Comparison of ENCODE assay signal across 8 cellular contexts in genomic region chr6:89970609-89971337, GRCh38.
A peak's percentile ranks its signal among the peaks of the same experiment; 100 is the strongest.
DNase-seq lines count a peak whose midpoint lies in the region; ATAC-seq, FAIRE-seq and TF ChIP-seq lines count a peak whose summit lies in the region.

No MANE protein-coding gene starts in this region.

- H4K20me1 ChIP-seq in K562 (replicated peaks; ENCODE audit: control insufficient read depth, insufficient read depth, low read length), result no peaks in the 10 kb centered on the region

- no peaks in the 10 kb centered on the region for H3K9me3 ChIP-seq in K562 (replicated peaks; ENCODE audit: control insufficient read depth, insufficient read depth, low read depth, low read length)

- DNase-seq in AG09309 (ENCODE audit: low read depth) (no peak), H4 (ENCODE audit: low spot score) (peak; percentile 48), NCI-H524 (lab: John Stamatoyannopoulos, UW) (peak; percentile 83 to 84), K562 (ENCODE audit: extremely low read depth in 1 of 4, low spot score in 3 of 4) (peak; percentile 51 to 69 (median 53)), iPS-NIHi7 (ENCODE audit: extremely low spot score) (peak; percentile 51), stromal cell of bone marrow (ENCODE audit: low read depth) (peak; percentile 53)
- DNase-seq in activated T-cell treated with anti-CD3 and anti-CD28 coated beads, Interleukin-2, amount 50 U/mL, for 1 hour, result no peak

- peaks cover 3% of the 10 kb centered on the region in 2 experiments; a peak in 1 of 5 replicates for H3K4me1 ChIP-seq in K562 (replicated peaks in 1 of 2; ENCODE audit: control insufficient read depth in 2 of 2, insufficient read depth in 2 of 2, low read length in 2 of 2)

- H3K27ac ChIP-seq in K562 (ENCODE audit: extremely low read depth, low read depth, low read length), result no peak overlapping the region

- no TSS peak for BruUV-seq in K562 (replicated peaks; lab: Mats Ljungman, UMichigan)

- H3K27me3 ChIP-seq in K562 (ENCODE audit: control insufficient read depth in 2 of 2, insufficient read depth in 2 of 2, low read length in 2 of 2), result peaks cover 0 to 11% of the 10 kb centered on the region in 2 experiments; a peak in 1 of 5 replicates

- no peak for TF ChIP-seq POLR2A in K562 (conservative IDR thresholded peaks at IDR 0.05)

- WGBS in K562 (ENCODE audit: insufficient coverage, low coverage, missing lambda C conversion rate), result 16% methylated on average over 8 of the region's 8 CpGs

- TF ChIP-seq CTCF in AG09309 (IDR thresholded peaks at IDR 0.05; ENCODE audit: control insufficient read depth, insufficient read depth, low read depth, low read length, missing control alignments) (peak; percentile 77), K562 (IDR thresholded peaks at IDR 0.05 in 2 of 3, conservative IDR thresholded peaks at IDR 0.05 in 1 of 3; ENCODE audit: insufficient read depth in 2 of 3, low read depth in 1 of 3, low read length in 3 of 3) (peak; percentile 62 to 76 (median 62); a peak in 5 of 6 replicates)

- ATAC-seq in K562 (peak; percentile 93), HG03432 (IDR thresholded peaks at IDR 0.05; ENCODE audit: unreplicated experiment) (no peak)

- POLR2A ChIA-PET in K562 (lab: Yijun Ruan, JAX), result no interaction called here

- no peak for TF ChIP-seq EP300 in K562 (IDR thresholded peaks at IDR 0.05; ENCODE audit: low read length)

- intact Hi-C loops in K562 (cut with micrococcal nuclease), result loop anchor here (1.0 to 2.0 kb wide), 3 partner anchors 209 to 509 kb away; no protein-coding TSS in a partner anchor

- H3K4me3 ChIP-seq in AG09309 (ENCODE audit: control insufficient read depth, low read depth, low read length), result no peak overlapping the region
- H3K4me3 ChIP-seq in K562, result no peak overlapping the region

- peak; percentile 67 for FAIRE-seq in K562 (lab: Jason Lieb, UNC)

- H2AFZ ChIP-seq in K562 (ENCODE audit: low read depth, low read length), result no peak overlapping the region

- H3K4me2 ChIP-seq in K562 (ENCODE audit: insufficient read depth, low read length), result no peak overlapping the region

- H3K36me3 ChIP-seq in K562 (ENCODE audit: control insufficient read depth, insufficient read depth, low read length), result no peaks in the 10 kb centered on the region

- peak; percentile 83 to 89 for TF ChIP-seq RAD21 in K562 (CRISPR knock-in tag; conservative IDR thresholded peaks at IDR 0.05 in 1 of 2, IDR thresholded peaks at IDR 0.05 in 1 of 2)

- H3K79me2 ChIP-seq in K562 (ENCODE audit: control insufficient read depth, insufficient read depth, low read length), result no peaks in the 10 kb centered on the region

- CTCF ChIA-PET in K562 (lab: Yijun Ruan, JAX; ENCODE audit: low intra/inter-chr PET ratio), result interaction anchor here (0.7 to 1.3 kb wide), 6 partner anchors 189 to 509 kb away, joined by 3 to 5 read pairs (median 4); no protein-coding TSS in a partner anchor

- no peak overlapping the region for H3K9ac ChIP-seq in K562 (ENCODE audit: insufficient read depth in 1 of 2, low read depth in 2 of 2, low read length in 2 of 2)

- no peaks in the 10 kb centered on the region for H3K9me1 ChIP-seq in K562 (ENCODE audit: control insufficient read depth, insufficient read depth, low read length)

- in situ Hi-C loops in K562 (cut with MboI), result no loop called here

TF ChIP-seq in K562, 482 proteins besides CTCF, POLR2A, EP300 and RAD21 (continues in another document):
- no peak for TF ChIP-seq TARDBP (IDR thresholded peaks at IDR 0.05)
- TF ChIP-seq MCM5 (IDR thresholded peaks at IDR 0.05; ENCODE audit: low read depth), result no peak
- TF ChIP-seq ZBTB17 (CRISPR knock-in tag; IDR thresholded peaks at IDR 0.05), result no peak
- TF ChIP-seq STAG1 (CRISPR knock-in tag; IDR thresholded peaks at IDR 0.05; ENCODE audit: borderline replicate concordance), result peak; percentile 25; the same call in 1 of the 2 replicates
- peak; percentile 54 for TF ChIP-seq VEZF1 (CRISPR knock-in tag; IDR thresholded peaks at IDR 0.05)
- TF ChIP-seq SMC3 (conservative IDR thresholded peaks at IDR 0.05; ENCODE audit: insufficient read depth, low read depth, low read length), result peak; percentile 58; the same call in 1 of the 2 replicates
- no peak for TF ChIP-seq ZFP91 (CRISPR knock-in tag; IDR thresholded peaks at IDR 0.05)
- no peak for TF ChIP-seq FOXJ3 (CRISPR knock-in tag; IDR thresholded peaks at IDR 0.05)
- TF ChIP-seq ID3 (CRISPR knock-in tag; IDR thresholded peaks at IDR 0.05), result no peak
- TF ChIP-seq ID3 (tag; IDR thresholded peaks at IDR 0.05), result no peak
- TF ChIP-seq ZNF507 (tag; conservative IDR thresholded peaks at IDR 0.05), result no peak
- no peak for TF ChIP-seq SRF (CRISPR knock-in tag; IDR thresholded peaks at IDR 0.05)
- TF ChIP-seq DEAF1 (CRISPR knock-in tag; IDR thresholded peaks at IDR 0.05), result peak; percentile 86
- no peak for TF ChIP-seq KDM1A (IDR thresholded peaks at IDR 0.05)
- TF ChIP-seq MTA3 (IDR thresholded peaks at IDR 0.05; ENCODE audit: borderline replicate concordance), result no peak
- no peak for TF ChIP-seq SRSF9 (IDR thresholded peaks at IDR 0.05; ENCODE audit: borderline replicate concordance, low read depth, low read length)
- no peak for TF ChIP-seq RBM22 (IDR thresholded peaks at IDR 0.05; ENCODE audit: low read depth, low read length, poor library complexity, severe bottlenecking)
- TF ChIP-seq PHB (CRISPR knock-in tag; IDR thresholded peaks at IDR 0.05), result no peak
- TF ChIP-seq MAFG (tag; conservative IDR thresholded peaks at IDR 0.05), result no peak
- TF ChIP-seq GMEB1 (CRISPR knock-in tag; IDR thresholded peaks at IDR 0.05), result no peak
- 0 out of 2 replicates have a peak, but pooled peaks have one; percentile 5 for TF ChIP-seq JUND (IDR thresholded peaks at IDR 0.05; ENCODE audit: borderline replicate concordance, low read depth, low read length)
- no peak for TF ChIP-seq JUND (tag; IDR thresholded peaks at IDR 0.05; ENCODE audit: borderline replicate concordance, low read depth, low read length)
- TF ChIP-seq STAT5A (IDR thresholded peaks at IDR 0.05; ENCODE audit: borderline replicate concordance, low read length), result 0 out of 2 replicates have a peak, but pooled peaks have one; percentile 6
- no peak for TF ChIP-seq PTBP1 (IDR thresholded peaks at IDR 0.05; ENCODE audit: low read depth, low read length)
- no peak for TF ChIP-seq XRCC4 (IDR thresholded peaks at IDR 0.05; ENCODE audit: extremely low read depth, insufficient read depth, insufficient read length)
- no peak for TF ChIP-seq HMG20B (CRISPR knock-in tag; IDR thresholded peaks at IDR 0.05)

Comparison
In these comparisons a context has a peak if more than half of its experiments do, and no peak if none do; other contexts are left out.
1. DNase-seq: peak in H4 (single experiment), NCI-H524 (2 of 2), K562 (4 of 4), iPS-NIHi7 (single experiment) and stromal cell of bone marrow (single experiment); none in AG09309 (single experiment) and activated T-cell treated with anti-CD3 and anti-CD28 coated beads, Interleukin-2, amount 50 U/mL, for 1 hour (single experiment).